In genomic region chr6:13099771-13100170, GRCh38 we compare ENCODE assay signal across 20 cellular contexts.
DNase-seq lines count a peak whose midpoint lies in the region; ATAC-seq and TF ChIP-seq lines count a peak whose summit lies in the region.
"Had no signal": no experiment of that assay in that cellular context is flagged by ENCODE, and none has a peak within 500 bp of the region (broad histone marks: within the 10 kb centered on the region; RNA-seq: fewer than 3 reads in every experiment).

No MANE protein-coding gene starts in this region.

- POLR2A ChIA-PET in PC-3 (lab: Charles Lee; ENCODE audit: unreplicated experiment) = no interaction called here

- TF ChIP-seq CTCF in AG10803 (conservative IDR thresholded peaks at IDR 0.05; ENCODE audit: low read length) = peak; percentile 31
- TF ChIP-seq CTCF in PC-3 (conservative IDR thresholded peaks at IDR 0.05; ENCODE audit: low read depth, low read length) = peak; percentile 48
- TF ChIP-seq CTCF in fibroblast of mammary gland (conservative IDR thresholded peaks at IDR 0.05; ENCODE audit: control insufficient read depth, insufficient read depth, low read depth, low read length) = peak; percentile 34
- no peak for TF ChIP-seq CTCF in lower leg skin (IDR thresholded peaks at IDR 0.05)

- H3K36me3 Mint-ChIP-seq in activated naive CD8-positive, alpha-beta T cell treated with anti-CD3 and anti-CD28 coated beads for 36 hours = no peaks in the 10 kb centered on the region
- H3K36me3 Mint-ChIP-seq: activated naive CD4-positive, alpha-beta T cell treated with anti-CD3 and anti-CD28 coated beads, Interleukin-2, amount 50 U/mL, for 24 hours; WTC11 had no signal

- H3K9ac ChIP-seq in PC-3 (ENCODE audit: low read length) = no peak overlapping the region

- H3K9me3 Mint-ChIP-seq in activated naive CD8-positive, alpha-beta T cell treated with anti-CD3 and anti-CD28 coated beads for 36 hours = no peaks in the 10 kb centered on the region
- H3K9me3 Mint-ChIP-seq: activated naive CD4-positive, alpha-beta T cell treated with anti-CD3 and anti-CD28 coated beads, Interleukin-2, amount 50 U/mL, for 24 hours; nephron progenitor cell; WTC11 had no signal

- H3F3A ChIP-seq in PC-3 (ENCODE audit: low read length, unreplicated experiment) = no peaks in the 10 kb centered on the region

- DNase-seq in AG10803 (ENCODE audit: low read depth) (no peak), ELR (ENCODE audit: low read depth) (peak; percentile 37), PC-3 (peak; percentile 25), fibroblast of mammary gland (ENCODE audit: low read depth) (no peak), lower leg skin (ENCODE audit: low spot score in 2 of 2) (no peak), HK-2 (ENCODE audit: unreplicated experiment) (no peak)
- DNase-seq in activated naive CD8-positive, alpha-beta T cell treated with anti-CD3 and anti-CD28 coated beads for 36 hours = no peak
- DNase-seq: activated CD8-positive, alpha-beta memory T cell treated with anti-CD3 and anti-CD28 coated beads, Interleukin-2, amount 50 U/mL, for 4 hours; hippocampal formation; IMR-90; left lung; NCI-H1694 treated with DMSO at 0.1 percent for 48 hours; nephron progenitor cell; stimulated activated naive CD8-positive, alpha-beta T cell treated with anti-CD3 and anti-CD28 coated beads, Interleukin-15, Interleukin-2, amounts not matched to agents 100 U/mL and 50 U/mL, for 24 hours had no signal

- H3K27me3 Mint-ChIP-seq in activated naive CD8-positive, alpha-beta T cell treated with anti-CD3 and anti-CD28 coated beads for 36 hours = peaks cover 1% of the 10 kb centered on the region

- H3K4me1 ChIP-seq in PC-3 (ENCODE audit: insufficient read depth, low read length) = no peaks in the 10 kb centered on the region

- H3K4me3 Mint-ChIP-seq in activated naive CD8-positive, alpha-beta T cell treated with anti-CD3 and anti-CD28 coated beads for 36 hours = no peak overlapping the region
- H3K4me3 Mint-ChIP-seq: activated naive CD4-positive, alpha-beta T cell treated with anti-CD3 and anti-CD28 coated beads, Interleukin-2, amount 50 U/mL, for 24 hours; nephron progenitor cell; WTC11 had no signal

- H2AFZ ChIP-seq in PC-3 (ENCODE audit: low read length) = no peak overlapping the region

- H3K4me3 ChIP-seq in AG10803 (ENCODE audit: low read length) (no peak overlapping the region), PC-3 (ENCODE audit: low read length) (no peak overlapping the region), fibroblast of mammary gland (ENCODE audit: control insufficient read depth, low read depth, low read length) (no peak overlapping the region), lower leg skin (ENCODE audit: low read depth, poor library complexity, severe bottlenecking) (no peak overlapping the region)
- H3K4me3 ChIP-seq: left lung, SK-N-MC had no signal

- no peaks in the 10 kb centered on the region for H3K79me2 ChIP-seq in PC-3 (ENCODE audit: low read length)

- H3K4me1 Mint-ChIP-seq in activated naive CD8-positive, alpha-beta T cell treated with anti-CD3 and anti-CD28 coated beads for 36 hours = no peaks in the 10 kb centered on the region
- H3K4me1 Mint-ChIP-seq: activated naive CD4-positive, alpha-beta T cell treated with anti-CD3 and anti-CD28 coated beads, Interleukin-2, amount 50 U/mL, for 24 hours had no signal

- no peaks in the 10 kb centered on the region for H3K9me3 ChIP-seq in PC-3 (ENCODE audit: low read length)
- H3K9me3 ChIP-seq: left lung had no signal

- H3K27ac Mint-ChIP-seq in activated naive CD8-positive, alpha-beta T cell treated with anti-CD3 and anti-CD28 coated beads for 36 hours = no peak overlapping the region
- H3K27ac Mint-ChIP-seq: activated naive CD4-positive, alpha-beta T cell treated with anti-CD3 and anti-CD28 coated beads, Interleukin-2, amount 50 U/mL, for 24 hours; nephron progenitor cell; WTC11 had no signal

- no peak overlapping the region for H3K27ac ChIP-seq in PC-3 (ENCODE audit: low read length)
- H3K27ac ChIP-seq: epithelial cell of prostate, left lung, SK-N-MC had no signal

- CTCF ChIA-PET in PC-3 (lab: Charles Lee) = no interaction called here

- ATAC-seq in PC-3 (no peak), GM19455 (IDR thresholded peaks at IDR 0.05; ENCODE audit: unreplicated experiment) (no peak)
- ATAC-seq: left lung; sciatic nerve; stimulated activated naive CD8-positive, alpha-beta T cell treated with anti-CD3 and anti-CD28 coated beads, Interleukin-15, Interleukin-2, amounts not matched to agents 100 U/mL and 50 U/mL, for 24 hours; WTC11 had no signal

- no peaks in the 10 kb centered on the region for H3K9me2 ChIP-seq in PC-3 (replicated peaks; ENCODE audit: low read length)

- BruUV-seq in PC-3 (replicated peaks; lab: Mats Ljungman, UMichigan) = no TSS peak

- H3K27me3 ChIP-seq in PC-3 (ENCODE audit: low read length) = peaks cover 48% of the 10 kb centered on the region
- H3K27me3 ChIP-seq: left lung had no signal

- H3K36me3 ChIP-seq in PC-3 (ENCODE audit: low read depth, low read length) = no peaks in the 10 kb centered on the region
- H3K36me3 ChIP-seq: left lung had no signal

- intact Hi-C loops in PC-3 (cut with micrococcal nuclease) = no loop called here
- intact Hi-C loops in lower leg skin (cut with DNase I; ENCODE audit: low total_unique reads) = no loop called here

- no peak overlapping the region for H3K4me2 ChIP-seq in PC-3 (ENCODE audit: low read length)

- no peaks in the 10 kb centered on the region for H4K20me1 ChIP-seq in PC-3 (ENCODE audit: low read length)

- TF ChIP-seq POLR2A in lower leg skin (IDR thresholded peaks at IDR 0.05) = no peak

Comparison
In these comparisons a context has a peak if more than half of its experiments do, and no peak if none do; other contexts are left out.
1. DNase-seq: peak in ELR (single experiment) and PC-3 (single experiment); none in AG10803 (single experiment), fibroblast of mammary gland (single experiment), lower leg skin (0 of 2), HK-2 (single experiment) and activated naive CD8-positive, alpha-beta T cell treated with anti-CD3 and anti-CD28 coated beads for 36 hours (single experiment).
2. CTCF ChIP-seq: peak in AG10803 (single experiment), PC-3 (single experiment) and fibroblast of mammary gland (single experiment); none in lower leg skin (0 of 3).